Comparison of ENCODE assay signal across 7 cellular contexts in the genomic region with DNA sequence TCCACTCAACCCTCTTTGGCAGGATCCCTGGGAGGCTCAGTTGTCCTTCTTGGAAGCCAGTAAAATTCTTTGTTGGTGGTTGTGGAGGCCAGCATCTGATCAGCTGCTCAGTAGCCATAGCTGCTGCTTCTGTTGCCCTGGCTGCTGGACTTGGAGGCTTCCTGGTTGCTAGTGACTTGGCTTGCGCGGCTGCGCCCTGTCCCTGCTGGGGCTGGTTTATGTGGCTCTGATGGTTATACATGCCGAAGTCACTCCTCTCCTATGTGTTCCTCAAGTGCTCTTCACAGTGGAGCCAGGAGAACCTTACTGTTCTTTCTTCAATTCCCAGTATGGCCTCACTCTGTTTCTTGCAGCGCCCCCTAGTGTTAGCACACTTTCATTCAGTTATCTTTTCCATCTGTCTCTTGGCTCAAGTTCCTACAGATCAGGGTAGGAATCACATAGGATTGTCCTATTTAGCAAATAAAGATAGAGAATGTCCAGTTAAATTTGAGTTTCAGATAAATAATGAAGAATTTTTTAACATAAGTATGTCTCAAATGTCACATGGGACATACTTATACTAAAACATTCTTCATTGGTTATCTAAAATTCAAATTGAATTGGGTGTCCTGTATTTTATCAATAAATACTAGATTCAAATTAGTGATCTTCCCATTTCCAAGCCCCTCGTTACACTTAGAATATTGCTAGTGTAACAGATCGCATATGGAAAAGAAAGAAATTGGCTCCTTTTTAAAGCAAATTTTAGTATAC.
DNase-seq lines count a peak whose midpoint lies in the region; ATAC-seq and TF ChIP-seq lines count a peak whose summit lies in the region.

No MANE protein-coding gene starts in this region.

- peak; percentile 85 for ATAC-seq in GM23338

- H3F3A ChIP-seq in GM23338 (replicated peaks; ENCODE audit: low read depth): no peaks in the 10 kb centered on the region

- H3K4me3 ChIP-seq in GM23338: no peak overlapping the region

- no peak overlapping the region for H3K4me2 ChIP-seq in GM23338

- H3K36me3 Mint-ChIP-seq in GM23338 (ENCODE audit: low read depth): no peaks in the 10 kb centered on the region
- H3K36me3 Mint-ChIP-seq in activated CD4-positive, alpha-beta memory T cell treated with anti-CD3 and anti-CD28 coated beads, Interleukin-2, amount 10 ng/mL, durations not matched to agents 7 days and 5 days (ENCODE audit: low read depth): no peaks in the 10 kb centered on the region

- H3K4me1 ChIP-seq in GM23338 (ENCODE audit: insufficient read depth): no peaks in the 10 kb centered on the region

- H3K9me2 ChIP-seq in GM23338 (ENCODE audit: insufficient read depth): no peaks in the 10 kb centered on the region

- peak; percentile 93 to 94 for TF ChIP-seq CTCF in GM23338 (conservative IDR thresholded peaks at IDR 0.05; ENCODE audit: low read depth in 2 of 2)

- no peak overlapping the region for H3K4me3 Mint-ChIP-seq in GM23338
- no peak overlapping the region for H3K4me3 Mint-ChIP-seq in activated CD4-positive, alpha-beta memory T cell treated with anti-CD3 and anti-CD28 coated beads, Interleukin-2, amount 10 ng/mL, durations not matched to agents 7 days and 5 days

- POLR2A ChIA-PET in activated CD4-positive, alpha-beta memory T cell treated with anti-CD3 and anti-CD28 coated beads, Interleukin-2, amount 10 ng/mL, durations not matched to agents 7 days and 5 days (lab: Charles Lee): no interaction called here

- H3K9me3 Mint-ChIP-seq in GM23338: no peaks in the 10 kb centered on the region
- no peaks in the 10 kb centered on the region for H3K9me3 Mint-ChIP-seq in activated CD4-positive, alpha-beta memory T cell treated with anti-CD3 and anti-CD28 coated beads, Interleukin-2, amount 10 ng/mL, durations not matched to agents 7 days and 5 days

- no peaks in the 10 kb centered on the region for H3K36me3 ChIP-seq in GM23338 (ENCODE audit: insufficient read depth)

- H2AFZ ChIP-seq in GM23338: no peak overlapping the region

- H3K79me2 ChIP-seq in GM23338 (replicated peaks; ENCODE audit: insufficient read depth): no peaks in the 10 kb centered on the region

- peaks cover 2% of the 10 kb centered on the region for H3K27me3 Mint-ChIP-seq in GM23338 (ENCODE audit: insufficient read depth, low read depth, poor library complexity)
- peaks cover 9% of the 10 kb centered on the region for H3K27me3 Mint-ChIP-seq in activated CD4-positive, alpha-beta memory T cell treated with anti-CD3 and anti-CD28 coated beads, Interleukin-2, amount 10 ng/mL, durations not matched to agents 7 days and 5 days

- H4K20me1 ChIP-seq in GM23338 (replicated peaks; ENCODE audit: insufficient read depth): no peaks in the 10 kb centered on the region

- CTCF ChIA-PET in activated CD4-positive, alpha-beta memory T cell treated with anti-CD3 and anti-CD28 coated beads, Interleukin-2, amount 10 ng/mL, durations not matched to agents 7 days and 5 days (lab: Charles Lee): interaction anchor here (0.6 to 2.2 kb wide), 3 partner anchors 9 to 183 kb away, joined by 3 to 12 read pairs (median 4); no protein-coding TSS in a partner anchor

- H3K4me1 Mint-ChIP-seq in GM23338: peaks cover 3% of the 10 kb centered on the region; the same call in 2 of the 3 replicates
- no peaks in the 10 kb centered on the region for H3K4me1 Mint-ChIP-seq in activated CD4-positive, alpha-beta memory T cell treated with anti-CD3 and anti-CD28 coated beads, Interleukin-2, amount 10 ng/mL, durations not matched to agents 7 days and 5 days

- H3K27ac ChIP-seq in GM23338 (ENCODE audit: low read depth): no peak overlapping the region

- H3K27ac Mint-ChIP-seq in GM23338: no peak overlapping the region
- no peak overlapping the region for H3K27ac Mint-ChIP-seq in activated CD4-positive, alpha-beta memory T cell treated with anti-CD3 and anti-CD28 coated beads, Interleukin-2, amount 10 ng/mL, durations not matched to agents 7 days and 5 days

- no peaks in the 10 kb centered on the region for H3K27me3 ChIP-seq in GM23338 (ENCODE audit: insufficient read depth)

- DNase-seq in GM04504 (ENCODE audit: low read depth) (peak; percentile 34), GM23338 (ENCODE audit: low spot score) (peak; percentile 88), NCI-H187 treated with DMSO at 0.1 percent for 48 hours (lab: John Stamatoyannopoulos, UW) (peak; percentile 20), fibroblast of the conjunctiva (ENCODE audit: low read depth) (peak; percentile 24), renal cortical epithelial cell (ENCODE audit: low read depth) (peak; percentile 40), cortex of kidney (lab: John Stamatoyannopoulos, UW) (no peak)
- DNase-seq in activated CD4-positive, alpha-beta memory T cell treated with anti-CD3 and anti-CD28 coated beads, Interleukin-2, amount 10 ng/mL, durations not matched to agents 7 days and 5 days: peak; percentile 32

TF ChIP-seq in GM23338, 12 proteins besides CTCF, POLR2A, EP300 and RAD21:
- no peak for TF ChIP-seq STAT1 (IDR thresholded peaks at IDR 0.05; ENCODE audit: unreplicated experiment)
- TF ChIP-seq, protein P1, sequence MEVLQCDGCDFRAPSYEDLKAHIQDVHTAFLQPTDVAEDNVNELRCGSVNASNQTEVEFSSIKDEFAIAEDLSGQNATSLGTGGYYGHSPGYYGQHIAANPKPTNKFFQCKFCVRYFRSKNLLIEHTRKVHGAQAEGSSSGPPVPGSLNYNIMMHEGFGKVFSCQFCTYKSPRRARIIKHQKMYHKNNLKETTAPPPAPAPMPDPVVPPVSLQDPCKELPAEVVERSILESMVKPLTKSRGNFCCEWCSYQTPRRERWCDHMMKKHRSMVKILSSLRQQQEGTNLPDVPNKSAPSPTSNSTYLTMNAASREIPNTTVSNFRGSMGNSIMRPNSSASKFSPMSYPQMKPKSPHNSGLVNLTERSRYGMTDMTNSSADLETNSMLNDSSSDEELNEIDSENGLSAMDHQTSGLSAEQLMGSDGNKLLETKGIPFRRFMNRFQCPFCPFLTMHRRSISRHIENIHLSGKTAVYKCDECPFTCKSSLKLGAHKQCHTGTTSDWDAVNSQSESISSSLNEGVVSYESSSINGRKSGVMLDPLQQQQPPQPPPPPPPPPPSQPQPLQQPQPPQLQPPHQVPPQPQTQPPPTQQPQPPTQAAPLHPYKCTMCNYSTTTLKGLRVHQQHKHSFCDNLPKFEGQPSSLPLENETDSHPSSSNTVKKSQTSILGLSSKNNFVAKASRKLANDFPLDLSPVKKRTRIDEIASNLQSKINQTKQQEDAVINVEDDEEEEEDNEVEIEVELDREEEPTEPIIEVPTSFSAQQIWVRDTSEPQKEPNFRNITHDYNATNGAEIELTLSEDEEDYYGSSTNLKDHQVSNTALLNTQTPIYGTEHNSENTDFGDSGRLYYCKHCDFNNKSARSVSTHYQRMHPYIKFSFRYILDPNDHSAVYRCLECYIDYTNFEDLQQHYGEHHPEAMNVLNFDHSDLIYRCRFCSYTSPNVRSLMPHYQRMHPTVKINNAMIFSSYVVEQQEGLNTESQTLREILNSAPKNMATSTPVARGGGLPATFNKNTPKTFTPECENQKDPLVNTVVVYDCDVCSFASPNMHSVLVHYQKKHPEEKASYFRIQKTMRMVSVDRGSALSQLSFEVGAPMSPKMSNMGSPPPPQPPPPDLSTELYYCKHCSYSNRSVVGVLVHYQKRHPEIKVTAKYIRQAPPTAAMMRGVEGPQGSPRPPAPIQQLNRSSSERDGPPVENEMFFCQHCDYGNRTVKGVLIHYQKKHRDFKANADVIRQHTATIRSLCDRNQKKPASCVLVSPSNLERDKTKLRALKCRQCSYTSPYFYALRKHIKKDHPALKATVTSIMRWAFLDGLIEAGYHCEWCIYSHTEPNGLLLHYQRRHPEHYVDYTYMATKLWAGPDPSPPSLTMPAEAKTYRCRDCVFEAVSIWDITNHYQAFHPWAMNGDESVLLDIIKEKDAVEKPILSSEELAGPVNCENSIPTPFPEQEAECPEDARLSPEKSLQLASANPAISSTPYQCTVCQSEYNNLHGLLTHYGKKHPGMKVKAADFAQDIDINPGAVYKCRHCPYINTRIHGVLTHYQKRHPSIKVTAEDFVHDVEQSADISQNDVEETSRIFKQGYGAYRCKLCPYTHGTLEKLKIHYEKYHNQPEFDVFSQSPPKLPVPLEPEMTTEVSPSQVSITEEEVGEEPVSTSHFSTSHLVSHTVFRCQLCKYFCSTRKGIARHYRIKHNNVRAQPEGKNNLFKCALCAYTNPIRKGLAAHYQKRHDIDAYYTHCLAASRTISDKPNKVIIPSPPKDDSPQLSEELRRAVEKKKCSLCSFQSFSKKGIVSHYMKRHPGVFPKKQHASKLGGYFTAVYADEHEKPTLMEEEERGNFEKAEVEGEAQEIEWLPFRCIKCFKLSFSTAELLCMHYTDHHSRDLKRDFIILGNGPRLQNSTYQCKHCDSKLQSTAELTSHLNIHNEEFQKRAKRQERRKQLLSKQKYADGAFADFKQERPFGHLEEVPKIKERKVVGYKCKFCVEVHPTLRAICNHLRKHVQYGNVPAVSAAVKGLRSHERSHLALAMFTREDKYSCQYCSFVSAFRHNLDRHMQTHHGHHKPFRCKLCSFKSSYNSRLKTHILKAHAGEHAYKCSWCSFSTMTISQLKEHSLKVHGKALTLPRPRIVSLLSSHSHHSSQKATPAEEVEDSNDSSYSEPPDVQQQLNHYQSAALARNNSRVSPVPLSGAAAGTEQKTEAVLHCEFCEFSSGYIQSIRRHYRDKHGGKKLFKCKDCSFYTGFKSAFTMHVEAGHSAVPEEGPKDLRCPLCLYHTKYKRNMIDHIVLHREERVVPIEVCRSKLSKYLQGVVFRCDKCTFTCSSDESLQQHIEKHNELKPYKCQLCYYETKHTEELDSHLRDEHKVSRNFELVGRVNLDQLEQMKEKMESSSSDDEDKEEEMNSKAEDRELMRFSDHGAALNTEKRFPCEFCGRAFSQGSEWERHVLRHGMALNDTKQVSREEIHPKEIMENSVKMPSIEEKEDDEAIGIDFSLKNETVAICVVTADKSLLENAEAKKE (CRISPR knock-in tag; IDR thresholded peaks at IDR 0.05): peak; percentile 51; the same call in 1 of the 2 replicates
